ENCODE assay signal across 8 cellular contexts in the genomic region with DNA sequence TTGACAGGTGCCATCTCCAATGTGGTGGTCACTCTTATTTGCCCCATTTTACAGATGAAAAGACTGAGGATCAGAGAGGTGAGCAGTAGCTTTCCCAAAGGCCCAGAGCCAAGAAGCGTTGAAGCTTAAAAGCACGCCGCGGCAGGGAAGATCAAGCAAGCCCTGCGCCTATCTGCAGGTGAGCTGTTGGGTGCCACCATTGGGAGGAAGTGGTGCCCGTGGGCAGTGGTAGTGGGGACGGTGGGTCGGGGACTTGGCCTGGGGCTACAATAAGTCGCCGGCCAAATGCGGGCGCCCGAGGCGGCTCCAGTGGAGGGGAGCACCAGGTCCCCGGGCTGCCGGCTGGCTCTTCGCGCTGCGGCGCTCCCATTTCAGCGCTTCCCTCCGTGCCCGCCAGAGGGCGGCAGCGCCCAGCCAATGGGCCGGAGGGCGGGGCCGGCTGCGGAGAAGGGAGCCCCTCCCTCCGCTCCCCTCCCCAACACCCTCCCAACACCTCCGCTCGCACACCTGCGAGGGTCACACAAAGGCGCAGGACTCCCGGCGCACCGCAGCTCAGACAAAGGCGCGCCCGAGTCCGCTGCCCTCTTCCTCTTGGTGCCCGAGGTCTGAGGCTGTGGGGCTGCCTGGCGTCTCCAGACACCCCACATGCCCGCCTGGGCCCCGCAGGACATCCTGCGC. TPM values are rescaled to one million over a fixed set of nuclear protein-coding genes. Genes with fewer than 3 reads are reported as not detected.
DNase-seq lines count a peak whose midpoint lies in the region; ATAC-seq, FAIRE-seq and TF ChIP-seq lines count a peak whose summit lies in the region.

No MANE protein-coding gene starts in this region.

- no peaks in the 10 kb centered on the region for H3K79me2 ChIP-seq in HCT116 (ENCODE audit: insufficient read depth, low read length)

- H3K4me1 ChIP-seq in HCT116 (ENCODE audit: control insufficient read depth in 1 of 2, insufficient read depth in 2 of 2, low read length in 2 of 2): peaks cover 2 to 9% of the 10 kb centered on the region in 2 experiments; a peak in 2 of 4 replicates

- RAD21 ChIA-PET in HCT116 (lab: Charles Lee; ENCODE audit: low non-redundant PET in 1 of 2, low total read pairs in 2 of 2, uncharacterized antibody in 2 of 2, unreplicated experiment in 2 of 2): interaction anchor here in 1 of 2 experiments (1.1 kb wide), 1 partner anchor 52 kb away, joined by 3 read pairs; no protein-coding TSS in a partner anchor

- no peaks in the 10 kb centered on the region for H4K20me1 ChIP-seq in HCT116 (ENCODE audit: insufficient read depth)

- peaks cover 14% of the 10 kb centered on the region for H3K27me3 ChIP-seq in HCT116 (ENCODE audit: insufficient read depth, low read length)
- H3K27me3 ChIP-seq in bronchial epithelial cell (ENCODE audit: control insufficient read depth, insufficient read depth, low read length): no peaks in the 10 kb centered on the region
- peaks cover 7% of the 10 kb centered on the region for H3K27me3 ChIP-seq in kidney epithelial cell (ENCODE audit: control insufficient read depth, insufficient read depth, low read length)

- no peaks in the 10 kb centered on the region for H3K9me3 Mint-ChIP-seq in Calu3 (ENCODE audit: low read depth, unreplicated experiment)

- peak; percentile 92 for DNase-seq in Calu3
- peak; percentile 13 for DNase-seq in HCT116 (ENCODE audit: low read depth, low spot score)
- DNase-seq in NCI-H2107 treated with DMSO at 0.1 percent for 48 hours (lab: John Stamatoyannopoulos, UW; ENCODE audit: unreplicated experiment): peak; percentile 73
- DNase-seq in bronchial epithelial cell (ENCODE audit: low read depth): peak; percentile 33
- no peak for DNase-seq in kidney epithelial cell (ENCODE audit: low read depth)
- peak; percentile 58 to 79 for DNase-seq in stimulated activated CD4-positive, alpha-beta T cell treated with anti-CD3 and anti-CD28 coated beads, Interleukin-15, amount 100 ng/mL, for 48 hours (ENCODE audit: low read depth in 2 of 2)

- TF ChIP-seq POLR2A in HCT116 (IDR thresholded peaks at IDR 0.05; ENCODE audit: borderline replicate concordance, extremely low read depth, insufficient read depth, insufficient read length): no peak

- ATAC-seq in HCT116 (peak; percentile 93), GM18511 (IDR thresholded peaks at IDR 0.05; ENCODE audit: unreplicated experiment) (no peak)

- POLR2A ChIA-PET in HCT116 (lab: Charles Lee): interaction anchor here (1.2 to 1.4 kb wide), 2 partner anchors 20 to 110 kb away, joined by 4 read pairs; no protein-coding TSS in a partner anchor

- no peaks in the 10 kb centered on the region for H3K9me3 ChIP-seq in HCT116 (ENCODE audit: control insufficient read depth in 1 of 2, insufficient read depth in 1 of 2, low read depth in 1 of 2, low read length in 2 of 2)

- H3K4me3 ChIP-seq in HCT116 (replicated peaks in 1 of 2; ENCODE audit: low read depth in 1 of 2, low read length in 2 of 2): peak overlapping the region in 1 of 2 experiments; percentile 13; a peak in 1 of 4 replicates
- peak overlapping the region; percentile 46 for H3K4me3 ChIP-seq in WI38 (ENCODE audit: low read depth, low read length)
- peak overlapping the region; percentile 32 for H3K4me3 ChIP-seq in bronchial epithelial cell (ENCODE audit: low read depth, low read length)
- peak overlapping the region; percentile 18 for H3K4me3 ChIP-seq in kidney epithelial cell (ENCODE audit: low read depth, low read length)

- no peak overlapping the region for H3K27ac Mint-ChIP-seq in Calu3 (ENCODE audit: unreplicated experiment)

- H3K4me2 ChIP-seq in HCT116 (ENCODE audit: low read length): peak overlapping the region; percentile 64

- CTCF ChIA-PET in Calu3 (lab: Charles Lee) (interaction anchor here (0.6 to 2.4 kb wide), 8 partner anchors 9 to 302 kb away, joined by 3 to 18 read pairs (median 4); a partner anchor contains a TSS), HCT116 (lab: Charles Lee) (interaction anchor here (0.8 to 1.6 kb wide), 12 partner anchors 9 to 307 kb away, joined by 3 to 7 read pairs (median 4); a partner anchor contains a TSS)

- peaks cover 33% of the 10 kb centered on the region for H3K27me3 Mint-ChIP-seq in Calu3 (ENCODE audit: unreplicated experiment)

- no peak for FAIRE-seq in bronchial epithelial cell (lab: Jason Lieb, UNC)

- no TSS peak for BruUV-seq in Calu3 (replicated peaks; lab: Mats Ljungman, UMichigan)
- BruUV-seq in HCT116 (replicated peaks; lab: Mats Ljungman, UMichigan): no TSS peak

- H3K9me2 ChIP-seq in HCT116 (ENCODE audit: insufficient read depth): no peaks in the 10 kb centered on the region

- no peak overlapping the region for H3K27ac ChIP-seq in HCT116 (ENCODE audit: low read depth, low read length)

- peaks cover 30% of the 10 kb centered on the region for H3K4me1 Mint-ChIP-seq in Calu3 (ENCODE audit: low read depth, unreplicated experiment)

- H2AFZ ChIP-seq in HCT116 (ENCODE audit: low read depth, low read length, poor library complexity, severe bottlenecking): no peak overlapping the region

- peaks cover 10% of the 10 kb centered on the region for H3K36me3 Mint-ChIP-seq in Calu3 (ENCODE audit: insufficient read depth, unreplicated experiment)

- peak overlapping the region; percentile 60 for H3K4me3 Mint-ChIP-seq in Calu3 (ENCODE audit: low read depth, unreplicated experiment)

- H3K36me3 ChIP-seq in HCT116 (ENCODE audit: control insufficient read depth in 1 of 2, insufficient read depth in 2 of 2, low read length in 2 of 2): no peaks in the 10 kb centered on the region
- no peaks in the 10 kb centered on the region for H3K36me3 ChIP-seq in bronchial epithelial cell (ENCODE audit: control insufficient read depth, insufficient read depth, low read length)
- H3K36me3 ChIP-seq in kidney epithelial cell (ENCODE audit: control insufficient read depth, insufficient read depth, low read length): no peaks in the 10 kb centered on the region

- no peak overlapping the region for H3K9ac ChIP-seq in HCT116 (ENCODE audit: low read length)

- intact Hi-C loops in Calu3 (cut with micrococcal nuclease; ENCODE audit: unreplicated experiment) (loop anchor here (1.0 kb wide), 2 partner anchors 25 to 51 kb away; no protein-coding TSS in a partner anchor), HCT116 (cut with micrococcal nuclease) (loop anchor here (1.0 kb wide), 2 partner anchors 51 to 113 kb away; no protein-coding TSS in a partner anchor)

- TF ChIP-seq RAD21 in HCT116 (IDR thresholded peaks at IDR 0.05; ENCODE audit: low read depth): peak; percentile 98

- TF ChIP-seq CTCF in Calu3 (IDR thresholded peaks at IDR 0.05; ENCODE audit: unreplicated experiment) (peak; percentile 100), HCT116 (IDR thresholded peaks at IDR 0.05 in 2 of 3, conservative IDR thresholded peaks at IDR 0.05 in 1 of 3; ENCODE audit: borderline replicate concordance in 1 of 3, insufficient read depth in 1 of 3, low read depth in 2 of 3, low read length in 2 of 3) (peak; percentile 81 to 94 (median 92)), WI38 (IDR thresholded peaks at IDR 0.05; ENCODE audit: low read depth, low read length) (peak; percentile 75), bronchial epithelial cell (IDR thresholded peaks at IDR 0.05; ENCODE audit: insufficient read depth, low read length, severe bottlenecking) (peak; percentile 97), kidney epithelial cell (IDR thresholded peaks at IDR 0.05; ENCODE audit: insufficient read depth, low read length, poor library complexity, severe bottlenecking) (peak; percentile 84)

TF ChIP-seq in HCT116, 20 proteins besides CTCF, POLR2A, EP300 and RAD21:
- TF ChIP-seq CBX3 (IDR thresholded peaks at IDR 0.05; ENCODE audit: low read depth) (no peak), POLR2AphosphoS5 (IDR thresholded peaks at IDR 0.05; ENCODE audit: low read depth, low read length) (no peak), FOSL1 (IDR thresholded peaks at IDR 0.05; ENCODE audit: low read depth) (no peak), EGR1 (IDR thresholded peaks at IDR 0.05; ENCODE audit: low read depth) (no peak), TCF7L2 (IDR thresholded peaks at IDR 0.05; ENCODE audit: borderline replicate concordance, extremely low read depth, insufficient read depth, insufficient read length) (peak; percentile 78), YY1 (IDR thresholded peaks at IDR 0.05; ENCODE audit: extremely low read depth, insufficient replicate concordance, low read depth, low read length) (no peak)
- TF ChIP-seq, protein P1, sequence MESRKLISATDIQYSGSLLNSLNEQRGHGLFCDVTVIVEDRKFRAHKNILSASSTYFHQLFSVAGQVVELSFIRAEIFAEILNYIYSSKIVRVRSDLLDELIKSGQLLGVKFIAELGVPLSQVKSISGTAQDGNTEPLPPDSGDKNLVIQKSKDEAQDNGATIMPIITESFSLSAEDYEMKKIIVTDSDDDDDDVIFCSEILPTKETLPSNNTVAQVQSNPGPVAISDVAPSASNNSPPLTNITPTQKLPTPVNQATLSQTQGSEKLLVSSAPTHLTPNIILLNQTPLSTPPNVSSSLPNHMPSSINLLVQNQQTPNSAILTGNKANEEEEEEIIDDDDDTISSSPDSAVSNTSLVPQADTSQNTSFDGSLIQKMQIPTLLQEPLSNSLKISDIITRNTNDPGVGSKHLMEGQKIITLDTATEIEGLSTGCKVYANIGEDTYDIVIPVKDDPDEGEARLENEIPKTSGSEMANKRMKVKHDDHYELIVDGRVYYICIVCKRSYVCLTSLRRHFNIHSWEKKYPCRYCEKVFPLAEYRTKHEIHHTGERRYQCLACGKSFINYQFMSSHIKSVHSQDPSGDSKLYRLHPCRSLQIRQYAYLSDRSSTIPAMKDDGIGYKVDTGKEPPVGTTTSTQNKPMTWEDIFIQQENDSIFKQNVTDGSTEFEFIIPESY (IDR thresholded peaks at IDR 0.05; ENCODE audit: extremely low read depth, insufficient replicate concordance, low read length): no peak
- TF ChIP-seq, protein P2, sequence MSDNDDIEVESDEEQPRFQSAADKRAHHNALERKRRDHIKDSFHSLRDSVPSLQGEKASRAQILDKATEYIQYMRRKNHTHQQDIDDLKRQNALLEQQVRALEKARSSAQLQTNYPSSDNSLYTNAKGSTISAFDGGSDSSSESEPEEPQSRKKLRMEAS (IDR thresholded peaks at IDR 0.05): no peak

RNA-seq across cellular contexts. Expression of a gene that starts 0.7 kb away (rescaled TPM):
- total RNA-seq in Calu3 (2022) (3.9 and 4.6 TPM in 2 replicates), HCT116 (2021; ENCODE audit: unreplicated experiment) (0.89 TPM), bronchial epithelial cell (0.26 and 0.53 TPM in 2 replicates), kidney epithelial cell (1.4 and 2.3 TPM in 2 replicates)
- 0.44 and 0.56 TPM in 2 replicates for polyA plus RNA-seq in HCT116 (2012)

RNA-seq across cellular contexts. Expression of a gene that starts 57.0 kb away (rescaled TPM):
- total RNA-seq in Calu3 (2022): 22.0 and 22.1 TPM in 2 replicates
- total RNA-seq in HCT116 (2021; ENCODE audit: unreplicated experiment): 24.6 TPM
- polyA plus RNA-seq in HCT116 (2012): 22.3 and 25.0 TPM in 2 replicates
- 7.1 and 7.4 TPM in 2 replicates for total RNA-seq in bronchial epithelial cell
- 17.3 and 27.0 TPM in 2 replicates for total RNA-seq in kidney epithelial cell
